Comparison of ENCODE assay signal across 13 cellular contexts in the genomic region with DNA sequence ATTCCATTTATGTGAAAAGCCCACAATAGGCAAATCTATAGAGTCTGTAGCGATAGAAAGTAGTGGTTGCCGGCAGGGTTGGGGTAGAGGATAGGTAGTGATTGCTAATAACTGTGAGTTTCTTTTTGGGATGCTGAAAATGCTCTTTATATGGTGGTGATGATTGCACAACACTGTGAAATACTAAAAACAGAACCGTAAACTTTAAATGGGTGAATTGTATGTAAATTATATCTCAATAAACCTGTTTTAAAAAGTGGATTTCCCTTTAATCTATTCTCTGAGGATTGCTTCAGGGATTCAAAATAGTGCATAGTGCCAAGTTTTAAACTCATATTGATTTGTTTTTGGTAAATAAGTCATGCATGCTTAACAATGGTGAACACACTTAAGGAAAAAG.
DNase-seq lines count a peak whose midpoint lies in the region; ATAC-seq, FAIRE-seq and TF ChIP-seq lines count a peak whose summit lies in the region.
"Had no signal": no experiment of that assay in that cellular context is flagged by ENCODE, and none has a peak within 500 bp of the region (broad histone marks: within the 10 kb centered on the region; RNA-seq: fewer than 3 reads in every experiment).

No MANE protein-coding gene starts in this region.

- H3K9me3 ChIP-seq in keratinocyte (ENCODE audit: control insufficient read depth, low read depth, low read length) (no peaks in the 10 kb centered on the region), stomach smooth muscle (ENCODE audit: control insufficient read depth in 2 of 2, low read length in 2 of 2) (no peaks in the 10 kb centered on the region)

- H3K27me3 Mint-ChIP-seq in activated T-cell treated with anti-CD3 and anti-CD28 coated beads, Interleukin-2, amount 50 U/mL, for 72 hours (ENCODE audit: low read depth): no peaks in the 10 kb centered on the region

- no peak for DNase-seq in activated T-cell treated with anti-CD3 and anti-CD28 coated beads, Interleukin-2, amount 50 U/mL, for 72 hours
- no peak for DNase-seq in activated T-cell treated with anti-CD3 and anti-CD28 coated beads, Interleukin-2, amount 50 U/mL, for 48 hours
- DNase-seq in keratinocyte (ENCODE audit: low read depth, low spot score) (no peak), NCI-H2196 (lab: John Stamatoyannopoulos, UW; ENCODE audit: unreplicated experiment) (no peak), midbrain (lab: John Stamatoyannopoulos, UW) (no peak)
- DNase-seq: activated T-cell treated with anti-CD3 and anti-CD28 coated beads for 4 hours, GF-D8, NCI-H1694 treated with DMSO at 0.1 percent for 48 hours, OCI-M1 had no signal

- H3K9ac ChIP-seq in keratinocyte (ENCODE audit: control insufficient read depth, extremely low read depth, insufficient read depth, low read length): peak overlapping the region; percentile 56
- peak overlapping the region in 1 of 2 donors; percentile 62 for H3K9ac ChIP-seq in stomach smooth muscle (ENCODE audit: low read length in 2 of 2)

- peak overlapping the region in 1 of 2 donors; percentile 36 for H3K4me3 Mint-ChIP-seq in activated T-cell treated with anti-CD3 and anti-CD28 coated beads, Interleukin-2, amount 50 U/mL, for 72 hours

- dilution Hi-C loops in keratinocyte (cut with MboI; ENCODE audit: extremely low pct_ligation_motif_present, low sequenced_read_pairs): no loop called here

- ATAC-seq in activated T-cell treated with anti-CD3 and anti-CD28 coated beads, Interleukin-2, amount 50 U/mL, for 72 hours (replicated peaks in 1 of 2): peak; percentile 24 to 32
- no peak for ATAC-seq in HG03457 (IDR thresholded peaks at IDR 0.05; ENCODE audit: unreplicated experiment)

- peak overlapping the region; percentile 92 for H3K27ac Mint-ChIP-seq in activated T-cell treated with anti-CD3 and anti-CD28 coated beads, Interleukin-2, amount 50 U/mL, for 72 hours

- H3K4me1 ChIP-seq in keratinocyte (ENCODE audit: control insufficient read depth, extremely low read depth, insufficient read depth, low read length) (peaks cover 46% of the 10 kb centered on the region), stomach smooth muscle (ENCODE audit: control insufficient read depth, insufficient read depth, low read length) (peaks cover 50% of the 10 kb centered on the region)

- peaks cover 0 to 2% of the 10 kb centered on the region in 2 donors for H3K9me3 Mint-ChIP-seq in activated T-cell treated with anti-CD3 and anti-CD28 coated beads, Interleukin-2, amount 50 U/mL, for 72 hours

- H3K27me3 ChIP-seq in keratinocyte (ENCODE audit: control insufficient read depth, extremely low read depth, insufficient read depth, low read length) (no peaks in the 10 kb centered on the region), stomach smooth muscle (ENCODE audit: control insufficient read depth in 1 of 2, insufficient read depth in 2 of 2, low read length in 2 of 2) (no peaks in the 10 kb centered on the region)

- peaks cover 17% of the 10 kb centered on the region for H3K79me2 ChIP-seq in keratinocyte (ENCODE audit: control insufficient read depth, insufficient read depth, low read length)

- no peak overlapping the region for H2AFZ ChIP-seq in keratinocyte (ENCODE audit: control insufficient read depth, low read length)

- H4K20me1 ChIP-seq in keratinocyte (ENCODE audit: control insufficient read depth, extremely low read depth, insufficient read depth, low read length): no peaks in the 10 kb centered on the region

- no peaks in the 10 kb centered on the region for H3K9me1 ChIP-seq in keratinocyte (ENCODE audit: control insufficient read depth, extremely low read depth, insufficient read depth, low read length)

- peak overlapping the region; percentile 90 for H3K4me2 ChIP-seq in keratinocyte (ENCODE audit: control insufficient read depth, extremely low read depth, insufficient read depth, low read depth, low read length)

- no peak for FAIRE-seq in keratinocyte (lab: Jason Lieb, UNC)
- FAIRE-seq: bronchial epithelial cell had no signal

- H3K27ac ChIP-seq in VCaP (peak overlapping the region; percentile 73), keratinocyte (ENCODE audit: control insufficient read depth, insufficient read depth, low read length) (peak overlapping the region; percentile 83), stomach smooth muscle (ENCODE audit: low read length) (peak overlapping the region; percentile 85)

- H3K4me3 ChIP-seq in keratinocyte (ENCODE audit: control insufficient read depth in 2 of 3, extremely low read depth in 1 of 3, insufficient read depth in 2 of 3, low read depth in 1 of 3, low read length in 3 of 3) (peak overlapping the region in 1 of 3 experiments; percentile 34), stomach smooth muscle (ENCODE audit: low read length in 2 of 2) (no peak overlapping the region)

- TF ChIP-seq CTCF in VCaP (conservative IDR thresholded peaks at IDR 0.05) (no peak), keratinocyte (optimal IDR thresholded peaks at IDR 0.05 in 1 of 3, IDR thresholded peaks at IDR 0.05 in 1 of 3, conservative IDR thresholded peaks at IDR 0.05 in 1 of 3; ENCODE audit: extremely low read depth in 1 of 3, insufficient read depth in 2 of 3, low read length in 3 of 3) (no peak)

- peaks cover 2 to 5% of the 10 kb centered on the region in 2 donors for H3K36me3 Mint-ChIP-seq in activated T-cell treated with anti-CD3 and anti-CD28 coated beads, Interleukin-2, amount 50 U/mL, for 72 hours (ENCODE audit: insufficient read depth in 2 of 2)

- H3K36me3 ChIP-seq in keratinocyte (ENCODE audit: control insufficient read depth in 2 of 2, extremely low read depth in 1 of 2, insufficient read depth in 2 of 2, low read length in 2 of 2) (peaks cover 2 to 5% of the 10 kb centered on the region in 2 experiments), stomach smooth muscle (ENCODE audit: control insufficient read depth in 2 of 2, insufficient read depth in 2 of 2, low read length in 2 of 2) (peaks cover 3 to 9% of the 10 kb centered on the region in 2 donors)

- H3K4me1 Mint-ChIP-seq in activated T-cell treated with anti-CD3 and anti-CD28 coated beads, Interleukin-2, amount 50 U/mL, for 72 hours (ENCODE audit: low read depth): peaks cover 74% of the 10 kb centered on the region
